ENCODE assay signal across 40 cellular contexts in the genomic region with DNA sequence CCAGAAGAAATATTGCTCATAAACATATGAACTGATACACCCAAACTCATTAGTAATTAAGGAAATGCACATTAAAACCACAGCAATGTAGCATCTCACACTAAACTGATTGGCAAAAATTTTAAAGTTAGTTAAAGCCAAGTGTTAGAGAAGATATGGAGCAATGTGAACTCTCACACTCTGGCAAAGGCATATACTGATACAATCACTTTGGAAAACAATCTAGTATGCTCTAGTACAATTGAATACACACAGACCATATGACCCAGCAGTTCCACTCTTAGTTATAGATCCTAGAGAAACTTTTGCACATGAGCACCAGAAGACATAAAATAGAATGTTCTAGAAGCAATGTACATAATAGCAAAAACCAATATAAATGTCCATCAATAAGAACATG. TPM values are rescaled to one million over a fixed set of nuclear protein-coding genes. Genes with fewer than 3 reads are reported as not detected.
"Had no signal": no experiment of that assay in that cellular context is flagged by ENCODE, and none has a peak within 500 bp of the region (broad histone marks: within the 10 kb centered on the region; RNA-seq: fewer than 3 reads in every experiment).

No MANE protein-coding gene starts in this region.

- H3K27me3 ChIP-seq: adrenal gland, ascending aorta, body of pancreas, brain microvascular endothelial cell, cardiac muscle cell had no signal

- DNase-seq: activated effector memory CD4-positive, alpha-beta T cell treated with anti-CD3 and anti-CD28 coated beads, Interleukin-2, amount 50 U/mL, for 16 hours; activated effector memory CD4-positive, alpha-beta T cell treated with Interleukin-2 at 50 U/mL for 16 hours; activated gamma-delta T cell; activated gamma-delta T cell treated with Interleukin-2 at 50 U/mL for 16 hours; activated naive CD4-positive, alpha-beta T cell; activated naive CD4-positive, alpha-beta T cell treated with anti-CD3 and anti-CD28 coated beads for 36 hours; activated naive CD4-positive, alpha-beta T cell treated with anti-CD3 and anti-CD28 coated beads, Interleukin-2, amount 10 ng/mL, durations not matched to agents 7 days and 5 days; activated naive CD4-positive, alpha-beta T cell treated with anti-CD3 and anti-CD28 coated beads, Interleukin-2, amount 50 U/mL, for 16 hours; activated naive CD4-positive, alpha-beta T cell treated with Interleukin-2 at 50 U/mL for 16 hours; activated naive CD8-positive, alpha-beta T cell treated with anti-CD3 and anti-CD28 coated beads for 36 hours; activated naive CD8-positive, alpha-beta T cell treated with anti-CD3 and anti-CD28 coated beads, Interleukin-2, amount 10 ng/mL, durations not matched to agents 7 days and 5 days; activated naive CD8-positive, alpha-beta T cell treated with anti-CD3 and anti-CD28 coated beads, Interleukin-2, amount 50 U/mL, for 24 hours; activated T-cell treated with anti-CD3 and anti-CD28 coated beads for 4 hours; activated T-cell treated with anti-CD3 and anti-CD28 coated beads, Interleukin-2, amount 50 U/mL, for 1 hour; activated T-cell treated with anti-CD3 and anti-CD28 coated beads, Interleukin-2, amount 50 U/mL, for 24 hours; activated T-cell treated with anti-CD3 and anti-CD28 coated beads, Interleukin-2, amount 50 U/mL, for 4 hours; activated T-cell treated with anti-CD3 and anti-CD28 coated beads, Interleukin-2, amount 50 U/mL, for 48 hours; activated T-cell treated with anti-CD3 and anti-CD28 coated beads, Interleukin-2, amount 50 U/mL, for 72 hours; adrenal gland; amniotic stem cell; amygdala; anterior cingulate cortex; aorta; body of pancreas; brain microvascular endothelial cell; caudate nucleus; central memory CD4-positive, alpha-beta T cell; cerebellar nuclear complex had no signal

- ATAC-seq: activated naive CD4-positive, alpha-beta T cell treated with anti-CD3 and anti-CD28 coated beads, Interleukin-2, amount 50 U/mL, for 72 hours; activated naive CD8-positive, alpha-beta T cell treated with anti-CD3 and anti-CD28 coated beads, Interleukin-2, amount 50 U/mL, for 24 hours; activated T-cell treated with anti-CD3 and anti-CD28 coated beads, Interleukin-2, amount 50 U/mL, for 4 hours; activated T-cell treated with anti-CD3 and anti-CD28 coated beads, Interleukin-2, amount 50 U/mL, for 72 hours; activated T-helper 17 cell treated with anti-CD3 and anti-CD28 coated beads, Interleukin-2, amount 50 U/mL, for 72 hours; body of pancreas had no signal

- H3K4me1 ChIP-seq: adrenal gland, ascending aorta, body of pancreas, breast epithelium had no signal

- H3K4me3 ChIP-seq: adrenal gland, ascending aorta, body of pancreas, breast epithelium, cardiac muscle cell had no signal

- H3K27ac ChIP-seq: adrenal gland, ascending aorta, body of pancreas, brain microvascular endothelial cell, breast epithelium, cardiac muscle cell had no signal

- H3K9me3 ChIP-seq: adrenal gland, ascending aorta, body of pancreas, breast epithelium had no signal

- FAIRE-seq: bronchial epithelial cell had no signal

- H3K36me3 ChIP-seq: adrenal gland, ascending aorta, brain microvascular endothelial cell, breast epithelium, cardiac muscle cell had no signal

RNA-seq across cellular contexts. Expression of a gene that starts 8.4 kb away (rescaled TPM):
- total RNA-seq: activated naive CD4-positive, alpha-beta T cell treated with anti-CD3 and anti-CD28 coated beads for 36 hours; activated naive CD8-positive, alpha-beta T cell treated with anti-CD3 and anti-CD28 coated beads for 36 hours; activated naive CD8-positive, alpha-beta T cell treated with anti-CD3 and anti-CD28 coated beads, Interleukin-2, amount 10 ng/mL, durations not matched to agents 7 days and 5 days; activated T-cell treated with anti-CD3 and anti-CD28 coated beads, Interleukin-2, amount 50 U/mL, for 4 hours; activated T-cell treated with anti-CD3 and anti-CD28 coated beads, Interleukin-2, amount 50 U/mL, for 72 hours; activated T-helper 1 cell treated with anti-CD3 and anti-CD28 coated beads, Interleukin-12 subunit alpha, Interleukin-12 subunit beta, Interleukin-2, Interleukin-4 antibody, amounts not matched to agents 30 ng/mL and 10 ng/mL and 1 ng/mL, durations not matched to agents 14 hours and 24 hours and 36 hours; activated T-helper 17 cell treated with anti-CD3 and anti-CD28 coated beads, Interleukin-2, amount 50 U/mL, for 72 hours; activated T-helper 2 cell treated with anti-CD3 and anti-CD28 coated beads, Interferon-gamma antibody, Interleukin-2, Interleukin-4, amounts not matched to agents 10 μg/mL and 5 μg/mL and 100 μg/mL, durations not matched to agents 14 hours and 24 hours and 36 hours; adrenal gland; aorta; ascending aorta; astrocyte; body of pancreas; breast epithelium; bronchial epithelial cell; cardiac muscle cell; cardiac septum; cerebellum had no signal
- polyA plus RNA-seq: adipose tissue, adrenal gland, aorta, cardiac muscle cell had no signal

RNA-seq across cellular contexts. Expression of a gene that starts 34.0 kb away (rescaled TPM):
- total RNA-seq: activated T-helper 1 cell treated with anti-CD3 and anti-CD28 coated beads, Interleukin-12 subunit alpha, Interleukin-12 subunit beta, Interleukin-2, Interleukin-4 antibody, amounts not matched to agents 30 ng/mL and 10 ng/mL and 1 ng/mL, durations not matched to agents 14 hours and 24 hours and 36 hours; bronchial epithelial cell had no signal
- polyA plus RNA-seq: aorta, cardiac muscle cell had no signal

RNA-seq across cellular contexts. Expression of a gene that starts 42.1 kb away (rescaled TPM):
- total RNA-seq: activated naive CD4-positive, alpha-beta T cell treated with anti-CD3 and anti-CD28 coated beads for 36 hours; activated naive CD4-positive, alpha-beta T cell treated with anti-CD3 and anti-CD28 coated beads, Interleukin-2, amount 50 U/mL, for 72 hours; activated naive CD8-positive, alpha-beta T cell treated with anti-CD3 and anti-CD28 coated beads for 36 hours; activated naive CD8-positive, alpha-beta T cell treated with anti-CD3 and anti-CD28 coated beads, Interleukin-2, amount 10 ng/mL, durations not matched to agents 7 days and 5 days; activated T-cell treated with anti-CD3 and anti-CD28 coated beads, Interleukin-2, amount 50 U/mL, for 4 hours; activated T-cell treated with anti-CD3 and anti-CD28 coated beads, Interleukin-2, amount 50 U/mL, for 72 hours; activated T-helper 1 cell treated with anti-CD3 and anti-CD28 coated beads, Interleukin-12 subunit alpha, Interleukin-12 subunit beta, Interleukin-2, Interleukin-4 antibody, amounts not matched to agents 30 ng/mL and 10 ng/mL and 1 ng/mL, durations not matched to agents 14 hours and 24 hours and 36 hours; activated T-helper 17 cell treated with anti-CD3 and anti-CD28 coated beads, Interleukin-2, amount 50 U/mL, for 72 hours; activated T-helper 2 cell treated with anti-CD3 and anti-CD28 coated beads, Interferon-gamma antibody, Interleukin-2, Interleukin-4, amounts not matched to agents 10 μg/mL and 5 μg/mL and 100 μg/mL, durations not matched to agents 14 hours and 24 hours and 36 hours; adrenal gland; aorta; ascending aorta; astrocyte; body of pancreas; breast epithelium; bronchial epithelial cell; cardiac muscle cell; cardiac septum; cerebellum had no signal
- polyA plus RNA-seq: adipose tissue, adrenal gland, aorta had no signal

RNA-seq across cellular contexts. Expression of a gene that starts 48.8 kb away (rescaled TPM):
- total RNA-seq: activated naive CD4-positive, alpha-beta T cell treated with anti-CD3 and anti-CD28 coated beads for 36 hours; activated naive CD4-positive, alpha-beta T cell treated with anti-CD3 and anti-CD28 coated beads, Interleukin-2, amount 50 U/mL, for 72 hours; activated naive CD8-positive, alpha-beta T cell treated with anti-CD3 and anti-CD28 coated beads for 36 hours; activated naive CD8-positive, alpha-beta T cell treated with anti-CD3 and anti-CD28 coated beads, Interleukin-2, amount 10 ng/mL, durations not matched to agents 7 days and 5 days; activated T-cell treated with anti-CD3 and anti-CD28 coated beads, Interleukin-2, amount 50 U/mL, for 4 hours; activated T-cell treated with anti-CD3 and anti-CD28 coated beads, Interleukin-2, amount 50 U/mL, for 72 hours; activated T-helper 1 cell treated with anti-CD3 and anti-CD28 coated beads, Interleukin-12 subunit alpha, Interleukin-12 subunit beta, Interleukin-2, Interleukin-4 antibody, amounts not matched to agents 30 ng/mL and 10 ng/mL and 1 ng/mL, durations not matched to agents 14 hours and 24 hours and 36 hours; activated T-helper 2 cell treated with anti-CD3 and anti-CD28 coated beads, Interferon-gamma antibody, Interleukin-2, Interleukin-4, amounts not matched to agents 10 μg/mL and 5 μg/mL and 100 μg/mL, durations not matched to agents 14 hours and 24 hours and 36 hours; adrenal gland; aorta; ascending aorta; astrocyte; body of pancreas; breast epithelium; bronchial epithelial cell; cardiac muscle cell; cardiac septum; cerebellum had no signal
- polyA plus RNA-seq: adipose tissue, adrenal gland, aorta, cardiac muscle cell had no signal

RNA-seq across cellular contexts. Expression of a gene that starts 55.9 kb away (rescaled TPM):
- total RNA-seq: activated naive CD4-positive, alpha-beta T cell treated with anti-CD3 and anti-CD28 coated beads for 36 hours; activated naive CD4-positive, alpha-beta T cell treated with anti-CD3 and anti-CD28 coated beads, Interleukin-2, amount 50 U/mL, for 72 hours; activated naive CD8-positive, alpha-beta T cell treated with anti-CD3 and anti-CD28 coated beads for 36 hours; activated naive CD8-positive, alpha-beta T cell treated with anti-CD3 and anti-CD28 coated beads, Interleukin-2, amount 10 ng/mL, durations not matched to agents 7 days and 5 days; activated T-cell treated with anti-CD3 and anti-CD28 coated beads, Interleukin-2, amount 50 U/mL, for 4 hours; activated T-cell treated with anti-CD3 and anti-CD28 coated beads, Interleukin-2, amount 50 U/mL, for 72 hours; activated T-helper 1 cell treated with anti-CD3 and anti-CD28 coated beads, Interleukin-12 subunit alpha, Interleukin-12 subunit beta, Interleukin-2, Interleukin-4 antibody, amounts not matched to agents 30 ng/mL and 10 ng/mL and 1 ng/mL, durations not matched to agents 14 hours and 24 hours and 36 hours; activated T-helper 17 cell treated with anti-CD3 and anti-CD28 coated beads, Interleukin-2, amount 50 U/mL, for 72 hours; activated T-helper 2 cell treated with anti-CD3 and anti-CD28 coated beads, Interferon-gamma antibody, Interleukin-2, Interleukin-4, amounts not matched to agents 10 μg/mL and 5 μg/mL and 100 μg/mL, durations not matched to agents 14 hours and 24 hours and 36 hours; adrenal gland; aorta; ascending aorta; astrocyte; body of pancreas; breast epithelium; bronchial epithelial cell; cardiac muscle cell; cardiac septum; cerebellum had no signal
- polyA plus RNA-seq: adipose tissue, adrenal gland, aorta had no signal
